ENCODE assay signal across 8 cellular contexts in the genomic region with DNA sequence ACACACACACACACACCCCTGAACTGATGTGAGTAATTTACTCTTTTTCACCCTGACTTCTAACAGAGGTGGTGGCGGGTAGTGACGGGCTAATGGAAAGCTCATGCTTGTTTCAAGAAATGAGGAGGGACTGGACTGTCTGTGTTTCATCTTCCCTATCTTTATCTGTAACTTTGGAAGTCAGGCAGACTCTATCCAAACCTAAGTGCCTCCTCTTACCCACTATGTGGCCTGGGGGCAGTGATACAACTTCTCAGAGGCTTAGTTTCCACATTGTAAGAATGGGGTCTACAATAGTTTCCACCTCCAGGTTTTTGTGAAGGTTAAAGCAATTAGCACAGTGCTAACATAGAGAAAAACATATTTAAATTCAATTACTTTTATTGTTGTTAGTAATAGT. TPM values are rescaled to one million over a fixed set of nuclear protein-coding genes. Genes with fewer than 3 reads are reported as not detected.
"Had no signal": no experiment of that assay in that cellular context is flagged by ENCODE, and none has a peak within 500 bp of the region (broad histone marks: within the 10 kb centered on the region; RNA-seq: fewer than 3 reads in every experiment).

No MANE protein-coding gene starts in this region.

- H3K36me3 ChIP-seq: HAP-1 had no signal

- H3K4me3 ChIP-seq: GM23248, GM23338, HAP-1 had no signal

- DNase-seq: GM23248, GOT3, H7, H9, HCEC 1CT, HFFc6 had no signal

- H3K9me3 ChIP-seq: HAP-1 had no signal

- H3K27ac ChIP-seq: GM23248 had no signal

RNA-seq across cellular contexts. Expression of a gene that starts 5.9 kb away (rescaled TPM):
- total RNA-seq: GM23248 had no signal
- polyA plus RNA-seq: GM23248 had no signal
